In the genomic region with DNA sequence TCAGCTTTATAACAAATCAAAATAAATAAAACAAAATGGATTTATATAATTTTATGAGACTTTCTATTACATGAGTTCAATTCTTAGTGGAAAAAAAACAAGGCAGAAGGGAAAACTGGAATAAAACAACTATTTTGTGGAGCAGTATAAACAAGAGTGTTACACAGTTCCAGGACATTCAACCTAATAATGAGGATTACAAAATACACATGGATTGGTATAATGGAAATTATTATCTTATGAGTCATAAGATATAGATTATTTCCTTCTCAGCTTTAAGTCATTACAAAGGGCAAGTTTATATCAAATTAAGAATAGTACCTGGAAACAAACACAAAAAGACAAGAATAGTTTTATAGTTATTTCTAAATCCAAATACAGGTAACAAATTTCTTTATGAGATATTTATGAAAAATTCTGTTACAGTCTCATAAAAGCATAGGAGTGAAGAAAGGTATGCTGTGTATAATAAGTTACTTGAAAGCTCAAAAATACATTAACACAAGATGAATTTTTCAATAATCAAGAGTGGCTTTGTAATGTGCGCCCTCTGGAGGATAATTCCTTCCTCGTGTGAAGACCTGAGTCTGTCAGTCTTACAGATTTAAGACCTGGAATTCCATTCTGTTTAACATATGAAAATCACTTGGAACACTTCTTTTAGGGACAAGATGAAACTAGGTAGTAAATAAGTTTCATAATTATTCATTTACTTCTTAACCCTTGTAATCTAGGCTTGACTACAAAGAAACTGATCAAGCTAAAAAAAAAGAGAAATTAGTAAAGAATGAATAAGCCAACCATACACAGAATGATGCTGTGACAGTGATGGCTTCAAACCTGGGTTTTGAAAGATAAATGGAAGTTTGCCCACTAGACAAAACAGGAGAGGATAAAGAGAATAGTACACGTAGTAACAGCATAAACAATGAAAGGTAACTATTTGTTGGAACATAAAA, we compare ENCODE assay signal across 8 cellular contexts. TPM values are rescaled to one million over a fixed set of nuclear protein-coding genes. Genes with fewer than 3 reads are reported as not detected.
DNase-seq lines count a peak whose midpoint lies in the region; ATAC-seq and TF ChIP-seq lines count a peak whose summit lies in the region.

No MANE protein-coding gene starts in this region.

- H4K20me1 ChIP-seq in Karpas-422 (ENCODE audit: insufficient read depth, low read depth, low read length) (peaks cover 45% of the 10 kb centered on the region), fibroblast of lung (ENCODE audit: control insufficient read depth, extremely low read depth, insufficient read depth, low read length) (no peaks in the 10 kb centered on the region)

- CTCF ChIA-PET in activated CD8-positive, alpha-beta memory T cell treated with anti-CD3 and anti-CD28 coated beads, Interleukin-2, amount 10 ng/mL, durations not matched to agents 7 days and 5 days (lab: Charles Lee) = interaction anchor here (0.7 to 2.8 kb wide), 24 partner anchors 8 to 329 kb away, joined by 3 to 25 read pairs (median 4); a partner anchor contains a TSS

- peaks cover 29% of the 10 kb centered on the region for H3K4me1 Mint-ChIP-seq in activated CD8-positive, alpha-beta memory T cell treated with anti-CD3 and anti-CD28 coated beads, Interleukin-2, amount 10 ng/mL, durations not matched to agents 7 days and 5 days

- H3K4me1 ChIP-seq in Karpas-422 (ENCODE audit: low read length) (peaks cover 46% of the 10 kb centered on the region), fibroblast of lung (ENCODE audit: control insufficient read depth, extremely low read depth, insufficient read depth, low read length) (no peaks in the 10 kb centered on the region)

- H3K4me3 Mint-ChIP-seq in activated CD8-positive, alpha-beta memory T cell treated with anti-CD3 and anti-CD28 coated beads, Interleukin-2, amount 10 ng/mL, durations not matched to agents 7 days and 5 days = no peak overlapping the region

- H3K27me3 ChIP-seq in Karpas-422 (ENCODE audit: low read length) (no peaks in the 10 kb centered on the region), fibroblast of lung (ENCODE audit: control insufficient read depth, insufficient read depth, low read length) (no peaks in the 10 kb centered on the region)

- no peak overlapping the region for H3K4me2 ChIP-seq in Karpas-422 (ENCODE audit: low read depth, low read length, poor library complexity, severe bottlenecking)
- H3K4me2 ChIP-seq in fibroblast of lung (ENCODE audit: extremely low read depth, insufficient read depth, low read length) = no peak overlapping the region

- H3K79me2 ChIP-seq in Karpas-422 (ENCODE audit: low read length) (peaks cover 99% of the 10 kb centered on the region), fibroblast of lung (ENCODE audit: control insufficient read depth, insufficient read depth, low read length) (peaks cover 76% of the 10 kb centered on the region)

- H3K27me3 Mint-ChIP-seq in activated CD8-positive, alpha-beta memory T cell treated with anti-CD3 and anti-CD28 coated beads, Interleukin-2, amount 10 ng/mL, durations not matched to agents 7 days and 5 days = no peaks in the 10 kb centered on the region

- peaks cover 52% of the 10 kb centered on the region for H3K36me3 ChIP-seq in Karpas-422 (ENCODE audit: insufficient read depth, low read length)
- peaks cover 7% of the 10 kb centered on the region for H3K36me3 ChIP-seq in fibroblast of lung (ENCODE audit: control insufficient read depth, insufficient read depth, low read length)

- H3K9me3 ChIP-seq in Karpas-422 (ENCODE audit: low read length) (no peaks in the 10 kb centered on the region), fibroblast of lung (ENCODE audit: control insufficient read depth, insufficient read depth, low read depth, low read length) (no peaks in the 10 kb centered on the region)

- H2AFZ ChIP-seq in Karpas-422 (ENCODE audit: low read length) (no peak overlapping the region), fibroblast of lung (ENCODE audit: low read length) (no peak overlapping the region)

- H3K9ac ChIP-seq in Karpas-422 (ENCODE audit: low read length) (no peak overlapping the region), fibroblast of lung (ENCODE audit: insufficient read depth, low read length) (no peak overlapping the region)

- DNase-seq in activated CD8-positive, alpha-beta memory T cell treated with anti-CD3 and anti-CD28 coated beads, Interleukin-2, amount 10 ng/mL, durations not matched to agents 7 days and 5 days = peak; percentile 48
- DNase-seq in activated CD8-positive, alpha-beta memory T cell treated with anti-CD3 and anti-CD28 coated beads, Interleukin-2, amount 50 U/mL, for 48 hours = no peak
- DNase-seq in Karpas-422 (peak; percentile 76), fibroblast of lung (ENCODE audit: low read depth in 2 of 2) (peak; percentile 63 to 76), occipital lobe (lab: John Stamatoyannopoulos, UW) (peak; percentile 4), UCSD-AML1 (lab: John Stamatoyannopoulos, UW; ENCODE audit: unreplicated experiment) (no peak)

- peak; percentile 89 for TF ChIP-seq CTCF in VCaP (conservative IDR thresholded peaks at IDR 0.05)
- peak; percentile 59 to 69 for TF ChIP-seq CTCF in fibroblast of lung (conservative IDR thresholded peaks at IDR 0.05 in 1 of 2, IDR thresholded peaks at IDR 0.05 in 1 of 2; ENCODE audit: low read depth in 1 of 2, low read length in 2 of 2)

- peaks cover 39% of the 10 kb centered on the region for H3K36me3 Mint-ChIP-seq in activated CD8-positive, alpha-beta memory T cell treated with anti-CD3 and anti-CD28 coated beads, Interleukin-2, amount 10 ng/mL, durations not matched to agents 7 days and 5 days

- H3K4me3 ChIP-seq in Karpas-422 (ENCODE audit: low read length) (no peak overlapping the region), fibroblast of lung (replicated peaks in 1 of 4; ENCODE audit: control extremely low read depth in 1 of 4, insufficient read depth in 1 of 4, low read depth in 3 of 4, low read length in 4 of 4) (no peak overlapping the region)

- no peak overlapping the region for H3K27ac ChIP-seq in Karpas-422 (ENCODE audit: low read length)
- H3K27ac ChIP-seq in VCaP = peak overlapping the region; percentile 28
- no peak overlapping the region for H3K27ac ChIP-seq in fibroblast of lung (ENCODE audit: insufficient read depth, low read length)

- no peaks in the 10 kb centered on the region for H3K9me2 ChIP-seq in Karpas-422 (replicated peaks; ENCODE audit: insufficient read depth, low read length)

- no peak overlapping the region for H3K27ac Mint-ChIP-seq in activated CD8-positive, alpha-beta memory T cell treated with anti-CD3 and anti-CD28 coated beads, Interleukin-2, amount 10 ng/mL, durations not matched to agents 7 days and 5 days

- no peaks in the 10 kb centered on the region for H3K9me3 Mint-ChIP-seq in activated CD8-positive, alpha-beta memory T cell treated with anti-CD3 and anti-CD28 coated beads, Interleukin-2, amount 10 ng/mL, durations not matched to agents 7 days and 5 days (ENCODE audit: low read depth)

- peak; percentile 27 for ATAC-seq in activated CD8-positive, alpha-beta memory T cell treated with anti-CD3 and anti-CD28 coated beads, Interleukin-2, amount 10 ng/mL, durations not matched to agents 7 days and 5 days
- ATAC-seq in GM21619 (IDR thresholded peaks at IDR 0.05; ENCODE audit: unreplicated experiment) = no peak

RNA-seq across cellular contexts. Expression of a gene that starts 9.5 kb away (rescaled TPM):
- total RNA-seq in activated CD8-positive, alpha-beta memory T cell treated with anti-CD3 and anti-CD28 coated beads, Interleukin-2, amount 10 ng/mL, durations not matched to agents 7 days and 5 days = 10 to 100 TPM; 53.3 to 68.9 TPM
- total RNA-seq in Karpas-422 (2014; rRNA removed; shearing (Covaris generic); ENCODE audit: low replicate concordance) = 50.7 and 65.5 TPM in 2 replicates
- total RNA-seq in fibroblast of lung (92.2 and 103 TPM in 2 replicates), occipital lobe (97.8 TPM)
- 84.9 and 98.1 TPM in 2 replicates for polyA plus RNA-seq in fibroblast of lung
- 78.4 and 82.5 TPM in 2 replicates for polyA plus RNA-seq in fibroblast of lung (2012)
- 3.1 and 4.1 TPM in 2 replicates for polyA minus RNA-seq in fibroblast of lung (ENCODE audit: low replicate concordance)

RNA-seq across cellular contexts. Expression of a gene that starts 24.1 kb away (rescaled TPM):
- total RNA-seq in activated CD8-positive, alpha-beta memory T cell treated with anti-CD3 and anti-CD28 coated beads, Interleukin-2, amount 10 ng/mL, durations not matched to agents 7 days and 5 days = 10 to 100 TPM; 27.0 to 30.9 TPM
- total RNA-seq in Karpas-422 (2014; rRNA removed; shearing (Covaris generic); ENCODE audit: low replicate concordance) = 27.0 and 33.0 TPM in 2 replicates
- total RNA-seq in fibroblast of lung = 62.4 and 74.5 TPM in 2 replicates
- 35.0 and 37.5 TPM in 2 replicates for polyA plus RNA-seq in fibroblast of lung
- polyA plus RNA-seq in fibroblast of lung (2012) = 25.4 and 26.0 TPM in 2 replicates
- polyA minus RNA-seq in fibroblast of lung (ENCODE audit: low replicate concordance) = 19.6 and 24.5 TPM in 2 replicates
- total RNA-seq in occipital lobe = 63.3 TPM

Comparison
In these comparisons a context has a peak if more than half of its experiments do, and no peak if none do; other contexts are left out.
1. DNase-seq: peak in activated CD8-positive, alpha-beta memory T cell treated with anti-CD3 and anti-CD28 coated beads, Interleukin-2, amount 10 ng/mL, durations not matched to agents 7 days and 5 days (single experiment), Karpas-422 (single experiment), fibroblast of lung (2 of 2) and occipital lobe (single experiment); none in activated CD8-positive, alpha-beta memory T cell treated with anti-CD3 and anti-CD28 coated beads, Interleukin-2, amount 50 U/mL, for 48 hours (single experiment) and UCSD-AML1 (single experiment).